Comparison of ENCODE assay signal across 7 cellular contexts in genomic region chr7:74667520-74667919, GRCh38. TPM values are rescaled to one million over a fixed set of nuclear protein-coding genes. Genes with fewer than 3 reads are reported as not detected.
DNase-seq lines count a peak whose midpoint lies in the region; ATAC-seq and TF ChIP-seq lines count a peak whose summit lies in the region.
"Not testable (repeated sequence)": the region's sequence is repeated elsewhere in the genome, so short reads cannot be mapped to it uniquely, and the experiment has no call there.

No MANE protein-coding gene starts in this region.

- not testable (repeated sequence) for DNase-seq in CD8-positive, alpha-beta T cell; activated CD4-positive, alpha-beta T cell treated with anti-CD3 and anti-CD28 coated beads for 36 hours; glutamatergic neuron
- peak; percentile 26 for DNase-seq in mesenteric fat pad (ENCODE audit: low spot score)
- peak; percentile 19 for DNase-seq in posterior vena cava (ENCODE audit: low spot score)

- not testable (repeated sequence) for H3K9me3 ChIP-seq in CD8-positive, alpha-beta T cell (ENCODE audit: low read length); OCI-LY1 (ENCODE audit: low read length); subcutaneous abdominal adipose tissue (ENCODE audit: control insufficient read depth in 5 of 5, low read length in 5 of 5)

- H3K9me3 Mint-ChIP-seq in CD8-positive, alpha-beta T cell; activated CD4-positive, alpha-beta T cell treated with anti-CD3 and anti-CD28 coated beads for 36 hours (ENCODE audit: low read depth); glutamatergic neuron (ENCODE audit: unreplicated experiment): not testable (repeated sequence)

- not testable (repeated sequence) for H3K9me2 ChIP-seq in OCI-LY1 (ENCODE audit: low read depth, low read length)

- POLR2A ChIA-PET in CD8-positive, alpha-beta T cell (lab: Charles Lee): interaction anchor here (0.6 kb wide), 1 partner anchor 628 kb away, joined by 3 read pairs; no protein-coding TSS in a partner anchor
- POLR2A ChIA-PET in activated CD4-positive, alpha-beta T cell treated with anti-CD3 and anti-CD28 coated beads for 36 hours (lab: Charles Lee): interaction anchor here (0.7 kb wide), 1 partner anchor 450 kb away, joined by 3 read pairs; no protein-coding TSS in a partner anchor

- H4K20me1 ChIP-seq in OCI-LY1 (ENCODE audit: insufficient read depth, low read length): not testable (repeated sequence)

- ATAC-seq in CD8-positive, alpha-beta T cell; activated CD4-positive, alpha-beta T cell treated with anti-CD3 and anti-CD28 coated beads for 36 hours: not testable (repeated sequence)

- H3K36me3 ChIP-seq in CD8-positive, alpha-beta T cell (ENCODE audit: insufficient read depth, low read length); subcutaneous abdominal adipose tissue (ENCODE audit: control insufficient read depth in 5 of 5, insufficient read depth in 5 of 5, low read length in 5 of 5): not testable (repeated sequence)
- peaks cover 69% of the 10 kb centered on the region for H3K36me3 ChIP-seq in OCI-LY1 (ENCODE audit: insufficient read depth, low read length)

- H3K36me3 Mint-ChIP-seq in CD8-positive, alpha-beta T cell: peaks cover 41% of the 10 kb centered on the region
- H3K36me3 Mint-ChIP-seq in activated CD4-positive, alpha-beta T cell treated with anti-CD3 and anti-CD28 coated beads for 36 hours (ENCODE audit: low read depth): peaks cover 43% of the 10 kb centered on the region
- H3K36me3 Mint-ChIP-seq in glutamatergic neuron (ENCODE audit: unreplicated experiment): not testable (repeated sequence)

- not testable (repeated sequence) for H3K27me3 ChIP-seq in CD8-positive, alpha-beta T cell (ENCODE audit: insufficient read depth, low read length); OCI-LY1 (ENCODE audit: insufficient read depth, low read length); subcutaneous abdominal adipose tissue (ENCODE audit: control insufficient read depth in 5 of 5, insufficient read depth in 4 of 5, low read length in 5 of 5)

- H3K4me2 ChIP-seq in OCI-LY1 (ENCODE audit: low read length): not testable (repeated sequence)

- peaks cover 59% of the 10 kb centered on the region for H3K4me1 Mint-ChIP-seq in CD8-positive, alpha-beta T cell (ENCODE audit: low read depth)
- peaks cover 55% of the 10 kb centered on the region for H3K4me1 Mint-ChIP-seq in activated CD4-positive, alpha-beta T cell treated with anti-CD3 and anti-CD28 coated beads for 36 hours
- not testable (repeated sequence) for H3K4me1 Mint-ChIP-seq in glutamatergic neuron (ENCODE audit: low read depth, unreplicated experiment)

- H3K4me1 ChIP-seq in CD8-positive, alpha-beta T cell (ENCODE audit: insufficient read depth, low read length): not testable (repeated sequence)
- H3K4me1 ChIP-seq in OCI-LY1 (ENCODE audit: insufficient read depth, low read length, severe bottlenecking) (peaks cover 55% of the 10 kb centered on the region), subcutaneous abdominal adipose tissue (ENCODE audit: control insufficient read depth in 5 of 5, insufficient read depth in 5 of 5, low read length in 5 of 5) (peaks cover 4 to 48% (median 39%) of the 10 kb centered on the region in 5 donors)

- H3K27ac ChIP-seq in CD8-positive, alpha-beta T cell (ENCODE audit: low read depth, low read length): not testable (repeated sequence)
- H3K27ac ChIP-seq in OCI-LY1 (ENCODE audit: low read depth, low read length, poor library complexity, severe bottlenecking): peak overlapping the region; percentile 62
- peak overlapping the region; percentile 57 for H3K27ac ChIP-seq in subcutaneous abdominal adipose tissue (ENCODE audit: low read depth, low read length)

- CTCF ChIA-PET in CD8-positive, alpha-beta T cell (lab: Charles Lee): interaction anchor here (0.6 kb wide), 1 partner anchor 49 kb away, joined by 4 read pairs; no protein-coding TSS in a partner anchor
- CTCF ChIA-PET in activated CD4-positive, alpha-beta T cell treated with anti-CD3 and anti-CD28 coated beads for 36 hours (lab: Charles Lee): interaction anchor here (0.6 kb wide), 1 partner anchor 65 kb away, joined by 3 read pairs; no protein-coding TSS in a partner anchor

- peaks cover 98% of the 10 kb centered on the region for H3K79me2 ChIP-seq in OCI-LY1 (ENCODE audit: insufficient read depth, low read length)

- H3F3A ChIP-seq in OCI-LY1 (ENCODE audit: insufficient read depth, low read length): not testable (repeated sequence)

- not testable (repeated sequence) for TF ChIP-seq CTCF in CD8-positive, alpha-beta T cell (IDR thresholded peaks at IDR 0.05); OCI-LY1 (IDR thresholded peaks at IDR 0.05; ENCODE audit: low read length); glutamatergic neuron (IDR thresholded peaks at IDR 0.05; ENCODE audit: partially characterized antibody, unreplicated experiment)

- not testable (repeated sequence) for H3K27me3 Mint-ChIP-seq in CD8-positive, alpha-beta T cell (ENCODE audit: low read depth); activated CD4-positive, alpha-beta T cell treated with anti-CD3 and anti-CD28 coated beads for 36 hours; glutamatergic neuron (ENCODE audit: unreplicated experiment)

- H2AFZ ChIP-seq in OCI-LY1 (ENCODE audit: low read length): not testable (repeated sequence)

- H3K4me3 Mint-ChIP-seq in CD8-positive, alpha-beta T cell; activated CD4-positive, alpha-beta T cell treated with anti-CD3 and anti-CD28 coated beads for 36 hours; glutamatergic neuron (ENCODE audit: unreplicated experiment): not testable (repeated sequence)

- intact Hi-C loops in CD8-positive, alpha-beta T cell (cut with DNase I, micrococcal nuclease); activated CD4-positive, alpha-beta T cell treated with anti-CD3 and anti-CD28 coated beads for 36 hours (cut with DNase I, micrococcal nuclease); posterior vena cava (cut with DNase I): not testable (repeated sequence)

- H3K9ac ChIP-seq in OCI-LY1 (ENCODE audit: low read length); subcutaneous abdominal adipose tissue (ENCODE audit: low read length in 5 of 5): not testable (repeated sequence)

- H3K27ac Mint-ChIP-seq in CD8-positive, alpha-beta T cell: peak overlapping the region; percentile 82
- H3K27ac Mint-ChIP-seq in activated CD4-positive, alpha-beta T cell treated with anti-CD3 and anti-CD28 coated beads for 36 hours: peak overlapping the region; percentile 19
- peak overlapping the region; percentile 28 for H3K27ac Mint-ChIP-seq in glutamatergic neuron (ENCODE audit: unreplicated experiment)

- not testable (repeated sequence) for H3K4me3 ChIP-seq in CD8-positive, alpha-beta T cell (ENCODE audit: low read depth, low read length); OCI-LY1 (ENCODE audit: low read depth, low read length, poor library complexity, severe bottlenecking); subcutaneous abdominal adipose tissue (ENCODE audit: low read depth in 1 of 5, low read length in 5 of 5)

RNA-seq across cellular contexts. Expression of gene GTF2I, which starts 10.0 kb away (rescaled TPM):
- total RNA-seq in CD8-positive, alpha-beta T cell: 100 to 1,000 TPM; 106 to 108 TPM
- total RNA-seq in activated CD4-positive, alpha-beta T cell treated with anti-CD3 and anti-CD28 coated beads for 36 hours: 100 to 1,000 TPM; 125 to 130 TPM
- total RNA-seq in glutamatergic neuron (ENCODE audit: unreplicated experiment) (391 TPM), mesenteric fat pad (219 TPM), posterior vena cava (100 to 1,000 TPM; 113 to 119 TPM)

Comparison
In these comparisons a context has a peak if more than half of its experiments do, and no peak if none do; other contexts are left out.
1. H3K27ac Mint-ChIP-seq: peak in every context shown above with its lines; median percentile 82 in CD8-positive, alpha-beta T cell; 28 in glutamatergic neuron; 19 in activated CD4-positive, alpha-beta T cell treated with anti-CD3 and anti-CD28 coated beads for 36 hours.